In the genomic region with DNA sequence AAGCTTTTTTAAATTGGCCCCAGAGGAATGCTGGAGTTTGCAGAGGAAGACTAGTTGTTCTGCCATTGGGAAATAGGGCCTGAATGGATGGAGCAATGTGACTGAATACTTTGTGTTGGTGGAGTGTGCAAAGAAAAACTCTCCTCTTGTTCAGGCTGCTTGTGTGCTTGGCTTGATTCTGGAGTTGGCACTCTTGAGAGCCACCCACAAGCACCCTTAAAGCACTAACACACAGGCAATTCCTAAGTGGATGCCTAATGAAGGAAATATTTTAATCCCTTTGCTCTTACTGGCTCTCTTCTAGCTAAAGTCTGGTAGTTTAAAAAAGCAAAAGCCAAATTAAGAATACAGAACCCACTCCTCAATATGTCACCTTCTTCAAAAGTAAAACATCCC, we compare ENCODE assay signal across 1 cellular context.
TF ChIP-seq lines count a peak whose summit lies in the region.

No MANE protein-coding gene starts in this region.

TF ChIP-seq in WTC11, 78 proteins besides CTCF, POLR2A, EP300 and RAD21 (continued from another document):
- TF ChIP-seq, protein P1, sequence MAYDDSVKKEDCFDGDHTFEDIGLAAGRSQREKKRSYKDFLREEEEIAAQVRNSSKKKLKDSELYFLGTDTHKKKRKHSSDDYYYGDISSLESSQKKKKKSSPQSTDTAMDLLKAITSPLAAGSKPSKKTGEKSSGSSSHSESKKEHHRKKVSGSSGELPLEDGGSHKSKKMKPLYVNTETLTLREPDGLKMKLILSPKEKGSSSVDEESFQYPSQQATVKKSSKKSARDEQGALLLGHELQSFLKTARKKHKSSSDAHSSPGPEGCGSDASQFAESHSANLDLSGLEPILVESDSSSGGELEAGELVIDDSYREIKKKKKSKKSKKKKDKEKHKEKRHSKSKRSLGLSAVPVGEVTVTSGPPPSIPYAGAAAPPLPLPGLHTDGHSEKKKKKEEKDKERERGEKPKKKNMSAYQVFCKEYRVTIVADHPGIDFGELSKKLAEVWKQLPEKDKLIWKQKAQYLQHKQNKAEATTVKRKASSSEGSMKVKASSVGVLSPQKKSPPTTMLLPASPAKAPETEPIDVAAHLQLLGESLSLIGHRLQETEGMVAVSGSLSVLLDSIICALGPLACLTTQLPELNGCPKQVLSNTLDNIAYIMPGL (CRISPR knock-in tag; IDR thresholded peaks at IDR 0.05), result no peak
- no peak for TF ChIP-seq SMAD4 (CRISPR knock-in tag; IDR thresholded peaks at IDR 0.05)
- TF ChIP-seq RORB (CRISPR knock-in tag; IDR thresholded peaks at IDR 0.05), result no peak
- no peak for TF ChIP-seq CREM (CRISPR knock-in tag; IDR thresholded peaks at IDR 0.05)
- TF ChIP-seq SOX15 (CRISPR knock-in tag; IDR thresholded peaks at IDR 0.05), result no peak
- TF ChIP-seq TEAD1 (CRISPR knock-in tag; IDR thresholded peaks at IDR 0.05), result no peak
- TF ChIP-seq, protein P2, sequence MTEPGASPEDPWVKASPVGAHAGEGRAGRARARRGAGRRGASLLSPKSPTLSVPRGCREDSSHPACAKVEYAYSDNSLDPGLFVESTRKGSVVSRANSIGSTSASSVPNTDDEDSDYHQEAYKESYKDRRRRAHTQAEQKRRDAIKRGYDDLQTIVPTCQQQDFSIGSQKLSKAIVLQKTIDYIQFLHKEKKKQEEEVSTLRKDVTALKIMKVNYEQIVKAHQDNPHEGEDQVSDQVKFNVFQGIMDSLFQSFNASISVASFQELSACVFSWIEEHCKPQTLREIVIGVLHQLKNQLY (CRISPR knock-in tag; IDR thresholded peaks at IDR 0.05), result no peak
- TF ChIP-seq MYBL2 (CRISPR knock-in tag; IDR thresholded peaks at IDR 0.05), result no peak
